ENCODE assay signal across 1 cellular context in genomic region chr22:21098099-21098671, GRCh38.
TF ChIP-seq lines count a peak whose summit lies in the region.

No MANE protein-coding gene starts in this region.

TF ChIP-seq in SK-N-SH treated with all-trans-retinoic acid at 6 μM for 48 hours, 23 proteins besides CTCF, POLR2A, EP300 and RAD21 (continued from another document):
- TF ChIP-seq TSHZ2 (CRISPR knock-in tag; IDR thresholded peaks at IDR 0.05) (no peak), SNAI2 (CRISPR knock-in tag; IDR thresholded peaks at IDR 0.05) (no peak), TOX (CRISPR knock-in tag; IDR thresholded peaks at IDR 0.05; ENCODE audit: borderline replicate concordance) (no peak), ISL1 (CRISPR knock-in tag; IDR thresholded peaks at IDR 0.05) (no peak), TCF4 (CRISPR knock-in tag; IDR thresholded peaks at IDR 0.05; ENCODE audit: borderline replicate concordance) (no peak), ZNF565 (CRISPR knock-in tag; conservative IDR thresholded peaks at IDR 0.05; ENCODE audit: low read depth) (no peak), OSR1 (CRISPR knock-in tag; IDR thresholded peaks at IDR 0.05) (no peak)
TF ChIP-seq in SK-N-SH treated with all-trans-retinoic acid at 6 μM for 48 hours: peak in this region for 0.
